In genomic region chr5:163460562-163461176, GRCh38 we compare ENCODE assay signal across 9 cellular contexts. TPM values are rescaled to one million over a fixed set of nuclear protein-coding genes. Genes with fewer than 3 reads are reported as not detected.
A peak's percentile ranks its signal among the peaks of the same experiment; 100 is the strongest.
DNase-seq lines count a peak whose midpoint lies in the region; ATAC-seq, FAIRE-seq and TF ChIP-seq lines count a peak whose summit lies in the region.
"Had no signal": no experiment of that assay in that cellular context is flagged by ENCODE, and none has a peak within 500 bp of the region (broad histone marks: within the 10 kb centered on the region; RNA-seq: fewer than 3 reads in every experiment).

TSS of gene HMMR (plus strand) at chr5:163460632. CDS start at chr5:163460693, 61 bp downstream.

- H3K4me1 ChIP-seq in Peyer's patch (peaks cover 0 to 18% (median 6%) of the 10 kb centered on the region in 4 donors), duodenal mucosa (ENCODE audit: control insufficient read depth in 1 of 2, insufficient read depth in 2 of 2, low read length in 2 of 2) (peaks cover 12 to 30% of the 10 kb centered on the region in 2 donors), neural progenitor cell (peaks cover 18% of the 10 kb centered on the region)

- H3K27ac Mint-ChIP-seq in neural progenitor cell: peak within 1 kb of the TSS; percentile 98

- TF ChIP-seq CTCF in Peyer's patch (IDR thresholded peaks at IDR 0.05) (no peak), neural progenitor cell (IDR thresholded peaks at IDR 0.05) (no peak)

- H3K4me2 ChIP-seq in neural progenitor cell: peak within 1 kb of the TSS; percentile 92

- H3K27me3 Mint-ChIP-seq in neural progenitor cell (ENCODE audit: insufficient read depth, low read depth): peaks cover 4% of the 10 kb centered on the region

- TF ChIP-seq POLR2A in H54 (IDR thresholded peaks at IDR 0.05; ENCODE audit: low read depth, low read length) (peak; percentile 74), Peyer's patch (IDR thresholded peaks at IDR 0.05) (no peak)

- H3K4me3 Mint-ChIP-seq in neural progenitor cell: peak within 1 kb of the TSS; percentile 95

- peaks cover 85% of the 10 kb centered on the region for H3K79me2 ChIP-seq in neural progenitor cell (ENCODE audit: low read depth)

- ATAC-seq in GM19452 (IDR thresholded peaks at IDR 0.05; ENCODE audit: unreplicated experiment): no peak
- no peak for ATAC-seq in HG02938 (IDR thresholded peaks at IDR 0.05; ENCODE audit: unreplicated experiment)

- H3K27ac ChIP-seq in Peyer's patch (peak within 1 kb of the TSS; percentile 93 to 97 (median 96)), duodenal mucosa (ENCODE audit: low read depth, low read length) (peak within 1 kb of the TSS; percentile 98), neural progenitor cell (peak within 1 kb of the TSS; percentile 99)

- H4K20me1 ChIP-seq in neural progenitor cell (ENCODE audit: low read depth): no peaks in the 10 kb centered on the region

- no peaks in the 10 kb centered on the region for H3K9me3 ChIP-seq in Peyer's patch
- no peaks in the 10 kb centered on the region for H3K9me3 ChIP-seq in duodenal mucosa (ENCODE audit: control insufficient read depth in 1 of 2, low read length in 2 of 2)
- H3K9me3 ChIP-seq in neural progenitor cell (ENCODE audit: low read depth): no peaks in the 10 kb centered on the region

- no peaks in the 10 kb centered on the region for H3K9me3 Mint-ChIP-seq in neural progenitor cell

- DNase-seq in DMS53 treated with DMSO at 0.1 percent for 48 hours (lab: John Stamatoyannopoulos, UW; ENCODE audit: unreplicated experiment) (peak; percentile 64), H54 (ENCODE audit: insufficient read length, low spot score) (no peak), Peyer's patch (no peak), neural progenitor cell (ENCODE audit: low spot score) (peak; percentile 59), medulla oblongata (ENCODE audit: extremely low spot score) (no peak)

- H3K4me3 ChIP-seq in Peyer's patch (peak within 1 kb of the TSS; percentile 64 to 77 (median 74)), duodenal mucosa (ENCODE audit: low read depth in 1 of 2, low read length in 2 of 2) (peak within 1 kb of the TSS; percentile 87 to 95), neural progenitor cell (peak within 1 kb of the TSS; percentile 69)

- FAIRE-seq in H54 (lab: Jason Lieb, UNC): no peak
- FAIRE-seq: endometrium had no signal

- H2AFZ ChIP-seq in neural progenitor cell (replicated peaks): peak within 1 kb of the TSS; percentile 83

- peak within 1 kb of the TSS; percentile 90 to 91 for H3K9ac ChIP-seq in duodenal mucosa (ENCODE audit: low read depth in 1 of 2, low read length in 2 of 2)
- peak within 1 kb of the TSS; percentile 72 for H3K9ac ChIP-seq in neural progenitor cell

- no peaks in the 10 kb centered on the region for H3K27me3 ChIP-seq in Peyer's patch
- H3K27me3 ChIP-seq in duodenal mucosa (ENCODE audit: control insufficient read depth in 1 of 2, insufficient read depth in 2 of 2, low read length in 2 of 2): no peaks in the 10 kb centered on the region
- no peaks in the 10 kb centered on the region for H3K27me3 ChIP-seq in neural progenitor cell

- H3F3A ChIP-seq in neural progenitor cell (ENCODE audit: low read depth): peaks cover 34% of the 10 kb centered on the region

- H3K36me3 Mint-ChIP-seq in neural progenitor cell: peaks cover 15% of the 10 kb centered on the region

- H3K4me1 Mint-ChIP-seq in neural progenitor cell: peaks cover 29% of the 10 kb centered on the region

- H3K36me3 ChIP-seq in Peyer's patch (no peaks in the 10 kb centered on the region), duodenal mucosa (ENCODE audit: control insufficient read depth in 1 of 2, insufficient read depth in 2 of 2, low read length in 2 of 2) (no peaks in the 10 kb centered on the region), neural progenitor cell (peaks cover 28% of the 10 kb centered on the region)

RNA-seq across cellular contexts. Expression of gene HMMR, which starts in this region (rescaled TPM):
- 1 to 10 TPM; 1.1 to 3.3 (median 1.9) TPM for total RNA-seq in Peyer's patch
- 144 and 225 TPM in 2 replicates for total RNA-seq in neural progenitor cell (ENCODE audit: low replicate concordance)

Comparison
In these comparisons a context has a peak if more than half of its experiments do, and no peak if none do; other contexts are left out.
1. RNA of gene HMMR (total RNA-seq): 144 to 225 TPM in neural progenitor cell; 1.1 to 3.3 TPM in Peyer's patch; every median in the first group is over 10 times any median in the second.
2. DNase-seq: peak in DMS53 treated with DMSO at 0.1 percent for 48 hours (single experiment) and neural progenitor cell (single experiment); none in H54 (single experiment), Peyer's patch (0 of 3) and medulla oblongata (single experiment).
3. Peak in every context shown above with its lines, with median percentiles within 50 percentile points of each other: H3K27ac ChIP-seq and H3K4me3 ChIP-seq.